In the genomic region with DNA sequence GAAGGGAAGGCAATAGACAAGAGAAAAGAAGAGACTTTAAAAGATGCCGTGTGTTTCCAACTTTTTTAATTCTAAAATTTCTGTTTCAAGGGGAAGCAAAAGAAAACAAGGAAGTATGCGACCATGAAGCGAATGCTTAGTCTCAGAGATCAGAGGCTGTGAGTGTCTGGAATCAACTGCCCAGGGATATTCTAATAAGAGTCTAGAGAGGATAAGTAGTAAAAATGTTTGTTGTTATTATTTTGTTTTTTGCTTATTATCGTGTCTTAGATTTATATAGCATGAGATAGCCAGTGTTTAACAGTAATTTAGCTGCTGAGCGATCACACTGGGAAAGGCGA, we compare ENCODE assay signal across 1 cellular context.
TF ChIP-seq lines count a peak whose summit lies in the region.

No MANE protein-coding gene starts in this region.

TF ChIP-seq in WTC11, 78 proteins besides CTCF, POLR2A, EP300 and RAD21 (continued from another document):
- TF ChIP-seq, protein P1, sequence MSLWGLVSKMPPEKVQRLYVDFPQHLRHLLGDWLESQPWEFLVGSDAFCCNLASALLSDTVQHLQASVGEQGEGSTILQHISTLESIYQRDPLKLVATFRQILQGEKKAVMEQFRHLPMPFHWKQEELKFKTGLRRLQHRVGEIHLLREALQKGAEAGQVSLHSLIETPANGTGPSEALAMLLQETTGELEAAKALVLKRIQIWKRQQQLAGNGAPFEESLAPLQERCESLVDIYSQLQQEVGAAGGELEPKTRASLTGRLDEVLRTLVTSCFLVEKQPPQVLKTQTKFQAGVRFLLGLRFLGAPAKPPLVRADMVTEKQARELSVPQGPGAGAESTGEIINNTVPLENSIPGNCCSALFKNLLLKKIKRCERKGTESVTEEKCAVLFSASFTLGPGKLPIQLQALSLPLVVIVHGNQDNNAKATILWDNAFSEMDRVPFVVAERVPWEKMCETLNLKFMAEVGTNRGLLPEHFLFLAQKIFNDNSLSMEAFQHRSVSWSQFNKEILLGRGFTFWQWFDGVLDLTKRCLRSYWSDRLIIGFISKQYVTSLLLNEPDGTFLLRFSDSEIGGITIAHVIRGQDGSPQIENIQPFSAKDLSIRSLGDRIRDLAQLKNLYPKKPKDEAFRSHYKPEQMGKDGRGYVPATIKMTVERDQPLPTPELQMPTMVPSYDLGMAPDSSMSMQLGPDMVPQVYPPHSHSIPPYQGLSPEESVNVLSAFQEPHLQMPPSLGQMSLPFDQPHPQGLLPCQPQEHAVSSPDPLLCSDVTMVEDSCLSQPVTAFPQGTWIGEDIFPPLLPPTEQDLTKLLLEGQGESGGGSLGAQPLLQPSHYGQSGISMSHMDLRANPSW (CRISPR knock-in tag; conservative IDR thresholded peaks at IDR 0.05; ENCODE audit: low read depth), result no peak
- no peak for TF ChIP-seq RELA (CRISPR knock-in tag; IDR thresholded peaks at IDR 0.05; ENCODE audit: borderline replicate concordance)
- TF ChIP-seq, protein P2, sequence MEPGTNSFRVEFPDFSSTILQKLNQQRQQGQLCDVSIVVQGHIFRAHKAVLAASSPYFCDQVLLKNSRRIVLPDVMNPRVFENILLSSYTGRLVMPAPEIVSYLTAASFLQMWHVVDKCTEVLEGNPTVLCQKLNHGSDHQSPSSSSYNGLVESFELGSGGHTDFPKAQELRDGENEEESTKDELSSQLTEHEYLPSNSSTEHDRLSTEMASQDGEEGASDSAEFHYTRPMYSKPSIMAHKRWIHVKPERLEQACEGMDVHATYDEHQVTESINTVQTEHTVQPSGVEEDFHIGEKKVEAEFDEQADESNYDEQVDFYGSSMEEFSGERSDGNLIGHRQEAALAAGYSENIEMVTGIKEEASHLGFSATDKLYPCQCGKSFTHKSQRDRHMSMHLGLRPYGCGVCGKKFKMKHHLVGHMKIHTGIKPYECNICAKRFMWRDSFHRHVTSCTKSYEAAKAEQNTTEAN (CRISPR knock-in tag; IDR thresholded peaks at IDR 0.05), result no peak
- no peak for TF ChIP-seq NR1H2 (CRISPR knock-in tag; IDR thresholded peaks at IDR 0.05)
- no peak for TF ChIP-seq TEAD4 (CRISPR knock-in tag; IDR thresholded peaks at IDR 0.05)
- TF ChIP-seq, protein P3, sequence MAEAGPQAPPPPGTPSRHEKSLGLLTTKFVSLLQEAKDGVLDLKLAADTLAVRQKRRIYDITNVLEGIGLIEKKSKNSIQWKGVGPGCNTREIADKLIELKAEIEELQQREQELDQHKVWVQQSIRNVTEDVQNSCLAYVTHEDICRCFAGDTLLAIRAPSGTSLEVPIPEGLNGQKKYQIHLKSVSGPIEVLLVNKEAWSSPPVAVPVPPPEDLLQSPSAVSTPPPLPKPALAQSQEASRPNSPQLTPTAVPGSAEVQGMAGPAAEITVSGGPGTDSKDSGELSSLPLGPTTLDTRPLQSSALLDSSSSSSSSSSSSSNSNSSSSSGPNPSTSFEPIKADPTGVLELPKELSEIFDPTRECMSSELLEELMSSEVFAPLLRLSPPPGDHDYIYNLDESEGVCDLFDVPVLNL (CRISPR knock-in tag; IDR thresholded peaks at IDR 0.05; ENCODE audit: borderline replicate concordance, low read depth), result no peak
